9 cellular contexts compared by ENCODE assay signal in genomic region chr6:44177691-44178423, GRCh38. TPM values are rescaled to one million over a fixed set of nuclear protein-coding genes. Genes with fewer than 3 reads are reported as not detected.
A peak's percentile ranks its signal among the peaks of the same experiment; 100 is the strongest.
DNase-seq lines count a peak whose midpoint lies in the region; ATAC-seq and TF ChIP-seq lines count a peak whose summit lies in the region.
"Had no signal": no experiment of that assay in that cellular context is flagged by ENCODE, and none has a peak within 500 bp of the region (broad histone marks: within the 10 kb centered on the region; RNA-seq: fewer than 3 reads in every experiment).

No MANE protein-coding gene starts in this region.

- peaks cover 9% of the 10 kb centered on the region for H3K27me3 Mint-ChIP-seq in nephron progenitor cell (ENCODE audit: low read depth, poor library complexity)

- peaks cover 20% of the 10 kb centered on the region for H3K4me1 Mint-ChIP-seq in nephron progenitor cell

- 0 out of 20 replicates have a peak overlapping the region, but pooled peaks of 1 of the 10 experiments have one; percentile 70 for H3K4me3 ChIP-seq in BLaER1 treated with 17β-estradiol and CSF1 and Interleukin-3, amounts not matched to agents 10 nM and 100 nM
- no peak overlapping the region for H3K4me3 ChIP-seq in heart left ventricle

- peaks cover 21 to 42% (median 31%) of the 10 kb centered on the region in 10 experiments for H3K4me1 ChIP-seq in BLaER1 treated with 17β-estradiol and CSF1 and Interleukin-3, amounts not matched to agents 10 nM and 100 nM
- peaks cover 0 to 30% (median 17%) of the 10 kb centered on the region in 12 donors for H3K4me1 ChIP-seq in heart left ventricle

- H3K9me3 Mint-ChIP-seq in nephron progenitor cell, result no peaks in the 10 kb centered on the region

- DNase-seq in astrocyte of the hippocampus (ENCODE audit: low read depth, low spot score) (peak; percentile 75), heart left ventricle (peak; percentile 76 to 86 (median 80)), posterior vena cava (ENCODE audit: low spot score) (peak; percentile 94), C1 segment of cervical spinal cord (lab: John Stamatoyannopoulos, UW) (no peak), cerebellar cortex (ENCODE audit: low spot score) (no peak), nephron progenitor cell (no peak)
- DNase-seq: Calu3 had no signal

- no peaks in the 10 kb centered on the region for H3K36me3 Mint-ChIP-seq in nephron progenitor cell (ENCODE audit: low read depth)

- H3K9me3 ChIP-seq in BLaER1 treated with 17β-estradiol and CSF1 and Interleukin-3, amounts not matched to agents 10 nM and 100 nM (replicated peaks in 1 of 11), result no peaks in the 10 kb centered on the region; a peak in 1 of 22 replicates
- no peaks in the 10 kb centered on the region for H3K9me3 ChIP-seq in heart left ventricle

- no peak overlapping the region; a peak in 1 of 22 replicates for H3K27ac ChIP-seq in BLaER1 treated with 17β-estradiol and CSF1 and Interleukin-3, amounts not matched to agents 10 nM and 100 nM
- peak overlapping the region in 10 of 12 donors; percentile 17 to 75 (median 60) for H3K27ac ChIP-seq in heart left ventricle

- intact Hi-C loops in heart left ventricle (cut with DNase I) (loop anchor here in 5 of 10 donors (5.0 to 10.0 kb wide), 4 partner anchors 34 to 157 kb away; partner anchors contain the start of genes MYMX (in 2 of the 5) and SLC29A1 (in 1 of the 5)), posterior vena cava (cut with DNase I) (loop anchor here in 1 of 2 donors (10.0 kb wide), 1 partner anchor 167 kb away; the partner anchor contains the start of gene SPATS1)

- no peaks in the 10 kb centered on the region for H3K36me3 ChIP-seq in BLaER1 treated with 17β-estradiol and CSF1 and Interleukin-3, amounts not matched to agents 10 nM and 100 nM
- no peaks in the 10 kb centered on the region for H3K36me3 ChIP-seq in heart left ventricle

- peak overlapping the region in 3 of 11 experiments; percentile 15 to 50 (median 36); a peak in 2 of 22 replicates for H3K9ac ChIP-seq in BLaER1 treated with 17β-estradiol and CSF1 and Interleukin-3, amounts not matched to agents 10 nM and 100 nM

- no peak overlapping the region for H3K27ac Mint-ChIP-seq in nephron progenitor cell

- peaks cover 0 to 22% (median 0%) of the 10 kb centered on the region in 11 experiments; a peak in 3 of 22 replicates for H4K20me1 ChIP-seq in BLaER1 treated with 17β-estradiol and CSF1 and Interleukin-3, amounts not matched to agents 10 nM and 100 nM

- H3K4me3 Mint-ChIP-seq in nephron progenitor cell, result no peak overlapping the region

- no peak for TF ChIP-seq CTCF in heart left ventricle (IDR thresholded peaks at IDR 0.05)
- TF ChIP-seq CTCF in nephron progenitor cell (IDR thresholded peaks at IDR 0.05), result no peak

- H3K4me2 ChIP-seq in BLaER1 treated with 17β-estradiol and CSF1 and Interleukin-3, amounts not matched to agents 10 nM and 100 nM, result peak overlapping the region; percentile 82 to 100 (median 97)

- no peak for TF ChIP-seq POLR2A in heart left ventricle (IDR thresholded peaks at IDR 0.05)

- WGBS in heart left ventricle, 4 donors, result 60 to 75% (median 65%) methylated on average over 13 of the region's 13 CpGs

- H3K27me3 ChIP-seq in BLaER1 treated with 17β-estradiol and CSF1 and Interleukin-3, amounts not matched to agents 10 nM and 100 nM, result no peaks in the 10 kb centered on the region
- H3K27me3 ChIP-seq in heart left ventricle, result no peaks in the 10 kb centered on the region

- peak; percentile 68 to 88 (median 86) for ATAC-seq in heart left ventricle
- ATAC-seq in HG03342 (IDR thresholded peaks at IDR 0.05; ENCODE audit: unreplicated experiment), result no peak

RNA-seq across cellular contexts. Expression of gene CAPN11, which starts 19.2 kb away (rescaled TPM):
- 1 to 10 TPM in 2 of 9 donors, under 1 TPM in 4, not detected in 3; 0.23 to 1.8 (median 0.44) TPM for total RNA-seq in heart left ventricle
- under 1 TPM; 0.08 to 0.35 TPM for polyA plus RNA-seq in heart left ventricle
- 1 to 10 TPM in 1 of 2 donors, under 1 TPM in 1; 0.24 to 1.5 TPM for total RNA-seq in posterior vena cava
- total RNA-seq: Calu3 had no signal

RNA-seq across cellular contexts. Expression of gene MYMX, which starts 38.9 kb away (rescaled TPM):
- total RNA-seq in heart left ventricle (under 1 TPM in 6 of 9 donors, not detected in 3; 0.31 to 0.96 (median 0.68) TPM), posterior vena cava (1 to 10 TPM in 1 of 2 donors, not detected in 1; 1.5 TPM)
- under 1 TPM in 1 of 2 donors, not detected in 1; 0.42 TPM for polyA plus RNA-seq in heart left ventricle
- total RNA-seq: Calu3 had no signal

RNA-seq across cellular contexts. Expression of gene SLC29A1, which starts 45.5 kb away (rescaled TPM):
- total RNA-seq in heart left ventricle (100 to 1,000 TPM in 8 of 9 donors, 10 to 100 TPM in 1; 94.9 to 319 (median 136) TPM), posterior vena cava (10 to 100 TPM; 76.5 to 80.0 TPM)
- polyA plus RNA-seq in heart left ventricle, result 10 to 100 TPM; 48.0 to 77.5 TPM

RNA-seq across cellular contexts. Expression of gene TMEM63B, which starts 50.5 kb away (rescaled TPM):
- total RNA-seq in heart left ventricle, result 10 to 100 TPM; 36.2 to 52.9 (median 43.0) TPM
- 10 to 100 TPM; 26.2 to 37.0 TPM for polyA plus RNA-seq in heart left ventricle
- total RNA-seq in posterior vena cava, result 10 to 100 TPM; 23.7 to 28.1 TPM

RNA-seq across cellular contexts. Expression of gene MRPL14, which starts 50.6 kb away (rescaled TPM):
- total RNA-seq in heart left ventricle, result 10 to 100 TPM; 35.3 to 60.2 (median 44.1) TPM
- polyA plus RNA-seq in heart left ventricle, result 10 to 100 TPM; 40.5 to 72.9 TPM
- total RNA-seq in posterior vena cava, result 10 to 100 TPM; 26.4 to 33.5 TPM

Comparison
In these comparisons a context has a peak if more than half of its experiments do, and no peak if none do; other contexts are left out.
1. H3K27ac ChIP-seq: peak in heart left ventricle (10 of 12); none in BLaER1 treated with 17β-estradiol and CSF1 and Interleukin-3, amounts not matched to agents 10 nM and 100 nM (0 of 11).
2. DNase-seq: peak in astrocyte of the hippocampus (single experiment), heart left ventricle (5 of 5) and posterior vena cava (single experiment); none in C1 segment of cervical spinal cord (0 of 14), cerebellar cortex (single experiment) and nephron progenitor cell (single experiment).